In genomic region chr3:15768421-15769255, GRCh38 we compare ENCODE assay signal across 8 cellular contexts. TPM values are rescaled to one million over a fixed set of nuclear protein-coding genes. Genes with fewer than 3 reads are reported as not detected.
A peak's percentile ranks its signal among the peaks of the same experiment; 100 is the strongest.
DNase-seq lines count a peak whose midpoint lies in the region; ATAC-seq and TF ChIP-seq lines count a peak whose summit lies in the region.

No MANE protein-coding gene starts in this region.

- no peak for TF ChIP-seq CTCF in A673 (conservative IDR thresholded peaks at IDR 0.05; ENCODE audit: low read depth, low read length)
- TF ChIP-seq CTCF in retinal pigment epithelial cell (conservative IDR thresholded peaks at IDR 0.05; ENCODE audit: low read depth, low read length), result no peak

- no peaks in the 10 kb centered on the region for H3K36me3 ChIP-seq in A673 (ENCODE audit: insufficient read depth, low read length, poor library complexity, severe bottlenecking)

- no TSS peak for BruUV-seq in A673 (replicated peaks; lab: Mats Ljungman, UMichigan)

- intact Hi-C loops in A673 (cut with micrococcal nuclease; ENCODE audit: unreplicated experiment), result no loop called here

- ATAC-seq in GM18511 (IDR thresholded peaks at IDR 0.05; ENCODE audit: unreplicated experiment), result peak; percentile 85
- peak; percentile 52 for ATAC-seq in HG03039 (IDR thresholded peaks at IDR 0.05; ENCODE audit: unreplicated experiment)

- POLR2A ChIA-PET in A673 (lab: Charles Lee; ENCODE audit: low non-redundant PET), result interaction anchor here (0.7 kb wide), 1 partner anchor 425 kb away, joined by 7 read pairs; no protein-coding TSS in a partner anchor

- H3K9me3 ChIP-seq in A673 (ENCODE audit: low read depth, low read length, poor library complexity, severe bottlenecking), result no peaks in the 10 kb centered on the region

- H3K27ac ChIP-seq in A673 (ENCODE audit: low read depth, low read length, poor library complexity, severe bottlenecking), result peak overlapping the region; percentile 4

- CTCF ChIA-PET in A673 (lab: Charles Lee), result no interaction called here

- H3K4me1 ChIP-seq in A673 (ENCODE audit: insufficient read depth, low read length, poor library complexity, severe bottlenecking), result peaks cover 15% of the 10 kb centered on the region

- peak; percentile 77 for DNase-seq in A673 (ENCODE audit: low spot score)
- DNase-seq in OCI-M1 (lab: John Stamatoyannopoulos, UW), result peak; percentile 55
- DNase-seq in epidermal melanocyte (ENCODE audit: insufficient read length, low spot score), result peak; percentile 68
- DNase-seq in retinal pigment epithelial cell (ENCODE audit: low read depth), result peak; percentile 92
- no peak for DNase-seq in NCI-H82 (lab: John Stamatoyannopoulos, UW)
- no peak for DNase-seq in RPMI8226

- H3K27me3 ChIP-seq in A673 (replicated peaks; ENCODE audit: insufficient read depth, low read depth, low read length, poor library complexity), result no peaks in the 10 kb centered on the region

- no peak overlapping the region for H3K4me3 ChIP-seq in A673 (ENCODE audit: low read depth, low read length, poor library complexity, severe bottlenecking)
- H3K4me3 ChIP-seq in retinal pigment epithelial cell (ENCODE audit: low read length), result no peak overlapping the region

RNA-seq across cellular contexts. Expression of gene ANKRD28, which starts 29.1 kb away (rescaled TPM):
- total RNA-seq in A673 (2021), result 29.9 and 36.9 TPM in 2 replicates

Comparison
In these comparisons a context has a peak if more than half of its experiments do, and no peak if none do; other contexts are left out.
1. DNase-seq: peak in A673 (single experiment), OCI-M1 (single experiment), epidermal melanocyte (single experiment) and retinal pigment epithelial cell (single experiment); none in NCI-H82 (single experiment) and RPMI8226 (single experiment).